Comparison of ENCODE assay signal across 2 cellular contexts in genomic region chr1:30707412-30708360, GRCh38.
TF ChIP-seq lines count a peak whose summit lies in the region.

No MANE protein-coding gene starts in this region.

TF ChIP-seq in HEK293, 187 proteins besides CTCF, POLR2A, EP300 and RAD21 (continues in another document):
- TF ChIP-seq ZNF169 (tag by site-specific recombination; IDR thresholded peaks at IDR 0.05) (no peak), ZNF2 (tag by site-specific recombination; IDR thresholded peaks at IDR 0.05) (peak; percentile 43; the same call in 1 of the 2 replicates), ZNF654 (tag by site-specific recombination; IDR thresholded peaks at IDR 0.05; ENCODE audit: low read depth) (peak; percentile 98), ZNF768 (tag by site-specific recombination; IDR thresholded peaks at IDR 0.05) (no peak), ZNF629 (tag by site-specific recombination; IDR thresholded peaks at IDR 0.05) (peak; percentile 13; the same call in 1 of the 2 replicates), ZNF510 (tag by site-specific recombination; IDR thresholded peaks at IDR 0.05; ENCODE audit: insufficient replicate concordance) (no peak), ZNF202 (tag by site-specific recombination; IDR thresholded peaks at IDR 0.05; ENCODE audit: borderline replicate concordance) (no peak), ZBTB44 (tag by site-specific recombination; IDR thresholded peaks at IDR 0.05) (no peak), ZBTB26 (tag by site-specific recombination; optimal IDR thresholded peaks at IDR 0.05) (no peak), ZNF76 (tag by site-specific recombination; IDR thresholded peaks at IDR 0.05; ENCODE audit: borderline replicate concordance, low read depth) (no peak), ZNF302 (tag by site-specific recombination; IDR thresholded peaks at IDR 0.05; ENCODE audit: low read depth) (no peak), ZNF639 (tag by site-specific recombination; IDR thresholded peaks at IDR 0.05) (no peak), ZNF658 (tag by site-specific recombination; IDR thresholded peaks at IDR 0.05) (no peak), TRIM28 (IDR thresholded peaks at IDR 0.05; ENCODE audit: borderline replicate concordance, low read length) (no peak), ZNF211 (tag by site-specific recombination; IDR thresholded peaks at IDR 0.05; ENCODE audit: low read depth) (no peak), ZNF423 (tag by site-specific recombination; IDR thresholded peaks at IDR 0.05) (no peak), ZIC2 (tag by site-specific recombination; IDR thresholded peaks at IDR 0.05) (no peak), ZBTB17 (tag by site-specific recombination; IDR thresholded peaks at IDR 0.05) (peak; percentile 67), GLI4 (tag by site-specific recombination; IDR thresholded peaks at IDR 0.05) (no peak), ZNF292 (tag by site-specific recombination; IDR thresholded peaks at IDR 0.05; ENCODE audit: borderline replicate concordance, low read depth) (no peak), ZNF549 (tag by site-specific recombination; IDR thresholded peaks at IDR 0.05) (no peak)
- TF ChIP-seq, protein P1, sequence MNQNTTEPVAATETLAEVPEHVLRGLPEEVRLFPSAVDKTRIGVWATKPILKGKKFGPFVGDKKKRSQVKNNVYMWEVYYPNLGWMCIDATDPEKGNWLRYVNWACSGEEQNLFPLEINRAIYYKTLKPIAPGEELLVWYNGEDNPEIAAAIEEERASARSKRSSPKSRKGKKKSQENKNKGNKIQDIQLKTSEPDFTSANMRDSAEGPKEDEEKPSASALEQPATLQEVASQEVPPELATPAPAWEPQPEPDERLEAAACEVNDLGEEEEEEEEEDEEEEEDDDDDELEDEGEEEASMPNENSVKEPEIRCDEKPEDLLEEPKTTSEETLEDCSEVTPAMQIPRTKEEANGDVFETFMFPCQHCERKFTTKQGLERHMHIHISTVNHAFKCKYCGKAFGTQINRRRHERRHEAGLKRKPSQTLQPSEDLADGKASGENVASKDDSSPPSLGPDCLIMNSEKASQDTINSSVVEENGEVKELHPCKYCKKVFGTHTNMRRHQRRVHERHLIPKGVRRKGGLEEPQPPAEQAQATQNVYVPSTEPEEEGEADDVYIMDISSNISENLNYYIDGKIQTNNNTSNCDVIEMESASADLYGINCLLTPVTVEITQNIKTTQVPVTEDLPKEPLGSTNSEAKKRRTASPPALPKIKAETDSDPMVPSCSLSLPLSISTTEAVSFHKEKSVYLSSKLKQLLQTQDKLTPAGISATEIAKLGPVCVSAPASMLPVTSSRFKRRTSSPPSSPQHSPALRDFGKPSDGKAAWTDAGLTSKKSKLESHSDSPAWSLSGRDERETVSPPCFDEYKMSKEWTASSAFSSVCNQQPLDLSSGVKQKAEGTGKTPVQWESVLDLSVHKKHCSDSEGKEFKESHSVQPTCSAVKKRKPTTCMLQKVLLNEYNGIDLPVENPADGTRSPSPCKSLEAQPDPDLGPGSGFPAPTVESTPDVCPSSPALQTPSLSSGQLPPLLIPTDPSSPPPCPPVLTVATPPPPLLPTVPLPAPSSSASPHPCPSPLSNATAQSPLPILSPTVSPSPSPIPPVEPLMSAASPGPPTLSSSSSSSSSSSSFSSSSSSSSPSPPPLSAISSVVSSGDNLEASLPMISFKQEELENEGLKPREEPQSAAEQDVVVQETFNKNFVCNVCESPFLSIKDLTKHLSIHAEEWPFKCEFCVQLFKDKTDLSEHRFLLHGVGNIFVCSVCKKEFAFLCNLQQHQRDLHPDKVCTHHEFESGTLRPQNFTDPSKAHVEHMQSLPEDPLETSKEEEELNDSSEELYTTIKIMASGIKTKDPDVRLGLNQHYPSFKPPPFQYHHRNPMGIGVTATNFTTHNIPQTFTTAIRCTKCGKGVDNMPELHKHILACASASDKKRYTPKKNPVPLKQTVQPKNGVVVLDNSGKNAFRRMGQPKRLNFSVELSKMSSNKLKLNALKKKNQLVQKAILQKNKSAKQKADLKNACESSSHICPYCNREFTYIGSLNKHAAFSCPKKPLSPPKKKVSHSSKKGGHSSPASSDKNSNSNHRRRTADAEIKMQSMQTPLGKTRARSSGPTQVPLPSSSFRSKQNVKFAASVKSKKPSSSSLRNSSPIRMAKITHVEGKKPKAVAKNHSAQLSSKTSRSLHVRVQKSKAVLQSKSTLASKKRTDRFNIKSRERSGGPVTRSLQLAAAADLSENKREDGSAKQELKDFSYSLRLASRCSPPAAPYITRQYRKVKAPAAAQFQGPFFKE (tag by site-specific recombination; IDR thresholded peaks at IDR 0.05; ENCODE audit: borderline replicate concordance) = no peak

TF ChIP-seq in H1, 55 proteins besides CTCF, POLR2A, EP300 and RAD21:
- TF ChIP-seq SP4 (IDR thresholded peaks at IDR 0.05; ENCODE audit: low read length) = no peak
- TF ChIP-seq GABPA (IDR thresholded peaks at IDR 0.05; ENCODE audit: borderline replicate concordance, insufficient read depth, low read length) = no peak
- TF ChIP-seq TAF7 (optimal IDR thresholded peaks at IDR 0.05; ENCODE audit: borderline replicate concordance, low read depth, low read length) = peak; percentile 13
- TF ChIP-seq YY1 (IDR thresholded peaks at IDR 0.05; ENCODE audit: low read depth, low read length) = 0 out of 2 replicates have a peak, but pooled peaks have one; percentile 60
- TF ChIP-seq POLR2AphosphoS5 (IDR thresholded peaks at IDR 0.05; ENCODE audit: low read depth, low read length) = no peak
- TF ChIP-seq EZH2 (IDR thresholded peaks at IDR 0.05; ENCODE audit: low read depth, low read length, severe bottlenecking) = no peak
- TF ChIP-seq CTBP2 (IDR thresholded peaks at IDR 0.05; ENCODE audit: borderline replicate concordance, insufficient read depth, insufficient read length, low read length) = no peak
- TF ChIP-seq SRF (IDR thresholded peaks at IDR 0.05; ENCODE audit: low read depth, low read length) = no peak
- TF ChIP-seq ZNF274 (IDR thresholded peaks at IDR 0.05; ENCODE audit: borderline replicate concordance, extremely low read depth, low read length) = no peak
- TF ChIP-seq MAX (IDR thresholded peaks at IDR 0.05) = peak; percentile 43; the same call in 1 of the 2 replicates
- no peak for TF ChIP-seq CHD7 (IDR thresholded peaks at IDR 0.05; ENCODE audit: insufficient replicate concordance, low read length)
